ENCODE assay signal across 17 cellular contexts in the genomic region with DNA sequence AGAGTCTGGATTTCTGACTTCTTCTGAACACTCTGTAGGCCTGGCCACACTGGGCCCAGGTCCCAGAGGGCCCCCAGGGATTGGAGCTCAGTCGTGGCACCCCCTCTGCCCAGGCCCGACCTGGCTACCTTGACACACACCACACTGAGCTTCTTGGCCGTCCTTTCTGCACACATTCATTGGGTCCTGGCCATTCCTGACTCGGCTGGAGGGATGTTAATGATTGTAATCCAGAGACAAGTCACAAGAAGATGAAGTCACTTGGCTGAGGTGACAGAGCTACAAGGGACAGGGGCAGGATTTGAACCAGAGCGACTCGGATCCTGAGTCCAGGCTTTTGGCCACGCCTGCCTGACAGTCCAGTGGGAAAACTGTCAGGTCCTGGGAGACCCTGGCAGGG.
"Had no signal": no experiment of that assay in that cellular context is flagged by ENCODE, and none has a peak within 500 bp of the region (broad histone marks: within the 10 kb centered on the region; RNA-seq: fewer than 3 reads in every experiment).

No MANE protein-coding gene starts in this region.

- H3K9me3 ChIP-seq: esophagus muscularis mucosa, transverse colon had no signal

- H3K36me3 Mint-ChIP-seq: activated naive CD4-positive, alpha-beta T cell treated with anti-CD3 and anti-CD28 coated beads, Interleukin-2, amount 50 U/mL, for 72 hours had no signal

- ATAC-seq: activated naive CD4-positive, alpha-beta T cell treated with anti-CD3 and anti-CD28 coated beads, Interleukin-2, amount 50 U/mL, for 72 hours had no signal

- H3K27me3 ChIP-seq: brain microvascular endothelial cell, dorsolateral prefrontal cortex, esophagus muscularis mucosa, transverse colon had no signal

- H3K27ac ChIP-seq: brain microvascular endothelial cell, dorsolateral prefrontal cortex, esophagus muscularis mucosa, parathyroid adenoma, skin epidermis, transverse colon had no signal

- H3K36me3 ChIP-seq: brain microvascular endothelial cell, esophagus muscularis mucosa, transverse colon had no signal

- H2AFZ ChIP-seq: parathyroid adenoma had no signal

- H3K79me2 ChIP-seq: parathyroid adenoma had no signal

- DNase-seq: activated CD4-positive, alpha-beta T cell treated with anti-CD3 and anti-CD28 coated beads, Interleukin-2, amount 50 U/mL, for 4 hours; activated CD4-positive, CD25-positive, alpha-beta regulatory T cell; activated effector memory CD4-positive, alpha-beta T cell treated with anti-CD3 and anti-CD28 coated beads, Interleukin-2, amount 50 U/mL, for 16 hours; activated T-cell treated with anti-CD3 and anti-CD28 coated beads, Interleukin-2, amount 50 U/mL, for 24 hours; amniotic stem cell; brain microvascular endothelial cell; dorsolateral prefrontal cortex; foreskin fibroblast; stimulated activated CD4-positive, alpha-beta T cell treated with anti-CD3 and anti-CD28 coated beads, Interleukin-4, amount 100 ng/mL, for 4 hours; transverse colon had no signal

- H3K4me3 ChIP-seq: dorsolateral prefrontal cortex, esophagus muscularis mucosa, skin epidermis, transverse colon had no signal

- H3K27ac Mint-ChIP-seq: memory B cell had no signal

- H3K9ac ChIP-seq: parathyroid adenoma had no signal

- H3K4me3 Mint-ChIP-seq: activated T-cell treated with anti-CD3 and anti-CD28 coated beads, Interleukin-2, amount 50 U/mL, for 24 hours; memory B cell; neural crest cell; T-helper 1 cell treated with Interleukin-12 subunit alpha and Interleukin-12 subunit beta and Interleukin-4 antibody, amounts not matched to agents 30 μg/mL and 1 μg/mL, for 36 hours had no signal

- H3K9me3 Mint-ChIP-seq: activated naive CD4-positive, alpha-beta T cell treated with anti-CD3 and anti-CD28 coated beads, Interleukin-2, amount 50 U/mL, for 72 hours; activated T-cell treated with anti-CD3 and anti-CD28 coated beads, Interleukin-2, amount 50 U/mL, for 24 hours; memory B cell; neural crest cell had no signal

- H3K4me1 ChIP-seq: parathyroid adenoma, transverse colon had no signal
